ENCODE assay signal across 15 cellular contexts in the genomic region with DNA sequence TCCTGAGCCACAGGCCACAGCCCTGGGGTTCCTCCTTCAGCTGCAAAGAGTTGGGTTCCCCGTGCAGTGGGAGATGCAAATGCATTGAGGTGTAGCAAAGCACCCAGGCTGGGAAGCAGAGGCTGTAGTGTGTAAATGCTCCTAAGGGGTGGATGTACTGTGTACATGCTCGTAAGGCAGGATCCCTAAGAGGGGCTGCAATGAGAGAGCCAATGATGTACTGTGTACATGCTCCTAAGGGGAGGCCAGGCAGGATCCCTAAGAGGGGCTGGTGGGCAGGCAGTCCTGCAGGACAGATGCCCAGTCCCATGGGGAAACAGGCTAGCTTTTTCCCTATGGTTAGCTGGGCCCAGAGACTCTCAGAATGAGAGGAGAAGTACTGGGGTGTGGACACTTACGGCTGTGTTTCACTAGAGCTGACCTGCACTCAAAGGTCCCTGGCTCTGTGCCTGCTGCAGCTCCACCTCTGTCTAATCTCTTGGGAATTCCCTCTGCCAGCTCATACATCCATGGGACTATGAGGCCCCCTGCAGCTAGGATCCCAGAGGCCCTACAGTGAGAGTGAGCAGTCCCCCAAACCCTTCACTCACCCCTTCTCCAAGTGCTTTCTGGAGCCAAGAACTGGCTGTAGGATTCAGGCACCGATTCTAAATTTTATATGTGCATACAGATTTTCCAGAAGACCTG.
DNase-seq lines count a peak whose midpoint lies in the region; ATAC-seq, FAIRE-seq and TF ChIP-seq lines count a peak whose summit lies in the region.
"Had no signal": no experiment of that assay in that cellular context is flagged by ENCODE, and none has a peak within 500 bp of the region (broad histone marks: within the 10 kb centered on the region; RNA-seq: fewer than 3 reads in every experiment).

No MANE protein-coding gene starts in this region.

- H3K27ac ChIP-seq in AG04450 (ENCODE audit: low read depth, low read length) (no peak overlapping the region), kidney (ENCODE audit: low read depth in 2 of 2, low read length in 2 of 2) (no peak overlapping the region)
- H3K27ac ChIP-seq: BLaER1 treated with 17β-estradiol and CSF1 and Interleukin-3, amounts not matched to agents 10 nM and 100 nM; esophagus squamous epithelium had no signal

- H3K27me3 Mint-ChIP-seq in glutamatergic neuron (ENCODE audit: unreplicated experiment), result no peaks in the 10 kb centered on the region
- H3K27me3 Mint-ChIP-seq: stimulated activated memory B cell treated with anti-CD40 and anti-IgM and Interleukin-4, amounts not matched to agents 10 μg/mL and 1 μg/mL and 100 μg/mL, for 72 hours had no signal

- H3K9me3 ChIP-seq in AG04450 (ENCODE audit: control insufficient read depth, insufficient read depth, low read length) (no peaks in the 10 kb centered on the region), adipocyte (ENCODE audit: control insufficient read depth, low read length) (no peaks in the 10 kb centered on the region), kidney (ENCODE audit: control insufficient read depth in 1 of 2, low read length in 2 of 2) (no peaks in the 10 kb centered on the region)
- H3K9me3 ChIP-seq: BLaER1 treated with 17β-estradiol and CSF1 and Interleukin-3, amounts not matched to agents 10 nM and 100 nM; esophagus squamous epithelium had no signal

- DNase-seq in AG04450 (ENCODE audit: low read depth, low spot score), result peak; percentile 32
- peak; percentile 83 for DNase-seq in HT-29 (ENCODE audit: low spot score)
- DNase-seq in adipocyte (ENCODE audit: low read depth), result peak; percentile 14
- peak; percentile 35 for DNase-seq in kidney
- no peak for DNase-seq in DMS 273 treated with DMSO at 0.1 percent for 48 hours (lab: John Stamatoyannopoulos, UW)
- no peak for DNase-seq in glutamatergic neuron
- DNase-seq: esophagus squamous epithelium, GOT3, NCI-H2081 had no signal

- FAIRE-seq in kidney (lab: Jason Lieb, UNC), result no peak

- H3K4me3 Mint-ChIP-seq in glutamatergic neuron (ENCODE audit: unreplicated experiment), result no peak overlapping the region
- H3K4me3 Mint-ChIP-seq: stimulated activated memory B cell treated with anti-CD40 and anti-IgM and Interleukin-4, amounts not matched to agents 10 μg/mL and 1 μg/mL and 100 μg/mL, for 72 hours had no signal

- TF ChIP-seq CTCF in AG04450 (IDR thresholded peaks at IDR 0.05; ENCODE audit: low read depth, low read length), result peak; percentile 56
- TF ChIP-seq CTCF in kidney (IDR thresholded peaks at IDR 0.05; ENCODE audit: borderline replicate concordance, extremely low read depth, insufficient read depth), result no peak
- no peak for TF ChIP-seq CTCF in glutamatergic neuron (IDR thresholded peaks at IDR 0.05; ENCODE audit: partially characterized antibody, unreplicated experiment)

- no peaks in the 10 kb centered on the region for H3K36me3 ChIP-seq in adipocyte (ENCODE audit: control insufficient read depth, insufficient read depth, low read length, severe bottlenecking)
- no peaks in the 10 kb centered on the region for H3K36me3 ChIP-seq in kidney (ENCODE audit: control insufficient read depth in 1 of 2, insufficient read depth in 2 of 2, low read length in 2 of 2)
- H3K36me3 ChIP-seq: BLaER1 treated with 17β-estradiol and CSF1 and Interleukin-3, amounts not matched to agents 10 nM and 100 nM; esophagus squamous epithelium had no signal

- no peak overlapping the region for H3K27ac Mint-ChIP-seq in glutamatergic neuron (ENCODE audit: unreplicated experiment)
- H3K27ac Mint-ChIP-seq: stimulated activated memory B cell treated with anti-CD40 and anti-IgM and Interleukin-4, amounts not matched to agents 10 μg/mL and 1 μg/mL and 100 μg/mL, for 72 hours had no signal

- H3K27me3 ChIP-seq in AG04450 (ENCODE audit: control insufficient read depth, insufficient read depth, low read length) (no peaks in the 10 kb centered on the region), adipocyte (replicated peaks; ENCODE audit: control insufficient read depth, insufficient read depth, low read length) (no peaks in the 10 kb centered on the region)
- H3K27me3 ChIP-seq: BLaER1 treated with 17β-estradiol and CSF1 and Interleukin-3, amounts not matched to agents 10 nM and 100 nM; esophagus squamous epithelium had no signal

- no peaks in the 10 kb centered on the region for H3K9me3 Mint-ChIP-seq in glutamatergic neuron (ENCODE audit: unreplicated experiment)

- no peak for ATAC-seq in GM18909 (IDR thresholded peaks at IDR 0.05; ENCODE audit: poor library complexity, unreplicated experiment)
- no peak for ATAC-seq in GM19455 (IDR thresholded peaks at IDR 0.05; ENCODE audit: unreplicated experiment)
- ATAC-seq: left lobe of liver; Panc1; stimulated activated memory B cell treated with anti-CD40 and anti-IgM and Interleukin-4, amounts not matched to agents 10 μg/mL and 1 μg/mL and 100 μg/mL, for 72 hours had no signal

- no peaks in the 10 kb centered on the region for H3K4me1 Mint-ChIP-seq in glutamatergic neuron (ENCODE audit: low read depth, unreplicated experiment)
- H3K4me1 Mint-ChIP-seq: stimulated activated memory B cell treated with anti-CD40 and anti-IgM and Interleukin-4, amounts not matched to agents 10 μg/mL and 1 μg/mL and 100 μg/mL, for 72 hours had no signal

- intact Hi-C loops in kidney (cut with DNase I), result no loop called here

- CTCF ChIA-PET in AG04450 (lab: Charles Lee), result no interaction called here

- H3K9ac ChIP-seq in adipocyte (ENCODE audit: low read length), result no peak overlapping the region
- no peak overlapping the region for H3K9ac ChIP-seq in kidney (ENCODE audit: low read length in 2 of 2)
- H3K9ac ChIP-seq: BLaER1 treated with 17β-estradiol and CSF1 and Interleukin-3, amounts not matched to agents 10 nM and 100 nM had no signal

- H3K36me3 Mint-ChIP-seq in glutamatergic neuron (ENCODE audit: unreplicated experiment), result no peaks in the 10 kb centered on the region
- H3K36me3 Mint-ChIP-seq: stimulated activated memory B cell treated with anti-CD40 and anti-IgM and Interleukin-4, amounts not matched to agents 10 μg/mL and 1 μg/mL and 100 μg/mL, for 72 hours had no signal

- H3K4me1 ChIP-seq in adipocyte (ENCODE audit: control insufficient read depth, insufficient read depth, low read length) (no peaks in the 10 kb centered on the region), kidney (ENCODE audit: control insufficient read depth in 1 of 2, insufficient read depth in 1 of 2, low read depth in 1 of 2, low read length in 2 of 2) (no peaks in the 10 kb centered on the region)
- H3K4me1 ChIP-seq: esophagus squamous epithelium had no signal

- H3K4me3 ChIP-seq in AG04450 (ENCODE audit: low read depth, low read length) (no peak overlapping the region), adipocyte (ENCODE audit: low read length) (no peak overlapping the region), kidney (ENCODE audit: low read length in 2 of 2) (no peak overlapping the region)
- H3K4me3 ChIP-seq: BLaER1 treated with 17β-estradiol and CSF1 and Interleukin-3, amounts not matched to agents 10 nM and 100 nM; esophagus squamous epithelium had no signal

- POLR2A ChIA-PET in AG04450 (lab: Yijun Ruan, JAX), result no interaction called here

Comparison
In these comparisons a context has a peak if more than half of its experiments do, and no peak if none do; other contexts are left out.
1. DNase-seq: peak in AG04450 (single experiment), HT-29 (single experiment), adipocyte (single experiment) and kidney (single experiment); none in DMS 273 treated with DMSO at 0.1 percent for 48 hours (single experiment) and glutamatergic neuron (single experiment).